ENCODE assay signal across 20 cellular contexts in the genomic region with DNA sequence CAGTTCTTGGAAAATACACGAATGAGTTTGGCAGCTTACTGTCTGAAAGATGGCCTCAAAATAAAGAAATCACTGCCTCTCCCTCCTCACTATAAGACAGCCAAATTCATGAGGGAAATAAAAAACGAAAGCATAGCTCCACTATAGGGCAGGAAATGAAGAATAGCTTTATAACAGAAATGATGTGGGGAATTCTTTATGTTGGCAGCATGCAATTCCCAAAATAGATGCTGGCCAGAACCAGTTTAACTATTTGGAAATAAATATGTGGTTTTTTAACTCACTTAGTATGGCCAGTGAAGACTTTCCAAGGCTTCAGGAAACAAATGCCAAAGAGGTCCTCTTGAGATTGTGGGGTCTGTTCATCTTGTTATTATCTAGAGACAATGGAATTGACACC.
DNase-seq lines count a peak whose midpoint lies in the region; ATAC-seq and TF ChIP-seq lines count a peak whose summit lies in the region.
"Had no signal": no experiment of that assay in that cellular context is flagged by ENCODE, and none has a peak within 500 bp of the region (broad histone marks: within the 10 kb centered on the region; RNA-seq: fewer than 3 reads in every experiment).

No MANE protein-coding gene starts in this region.

- DNase-seq in SK-N-SH: no peak
- DNase-seq in fibroblast of the aortic adventitia (ENCODE audit: low read depth): peak; percentile 65
- DNase-seq in tibial artery: no peak
- no peak for DNase-seq in Peyer's patch
- no peak for DNase-seq in NCI-H510A (lab: John Stamatoyannopoulos, UW)
- DNase-seq: Caco-2; CD4-positive, CD25-positive, alpha-beta regulatory T cell; CD8-positive, alpha-beta T cell; DMS153; DND-41; EL; GDM1; GM23248; H7; HCEC 1CT had no signal

- ATAC-seq in SK-N-SH treated with all-trans-retinoic acid at 6 μM for 48 hours: no peak
- ATAC-seq: CD8-positive, alpha-beta T cell; GM12878 had no signal

- no peak overlapping the region for H3K4me3 ChIP-seq in SK-N-SH (ENCODE audit: low read depth in 2 of 2, low read length in 1 of 2)
- no peak overlapping the region for H3K4me3 ChIP-seq in fibroblast of the aortic adventitia (ENCODE audit: low read depth, low read length)
- H3K4me3 ChIP-seq in tibial artery: no peak overlapping the region
- no peak overlapping the region for H3K4me3 ChIP-seq in Peyer's patch
- H3K4me3 ChIP-seq: BLaER1, GM12878, GM23248 had no signal

- peak overlapping the region; percentile 47; the same call in 1 of the 2 replicates for H2AFZ ChIP-seq in SK-N-SH (ENCODE audit: low read depth)
- H2AFZ ChIP-seq: GM23248 had no signal

- H3K9me3 ChIP-seq in SK-N-SH: no peaks in the 10 kb centered on the region
- H3K9me3 ChIP-seq in tibial artery: no peaks in the 10 kb centered on the region
- no peaks in the 10 kb centered on the region for H3K9me3 ChIP-seq in Peyer's patch
- H3K9me3 ChIP-seq: BLaER1, Caco-2 had no signal

- no peak for TF ChIP-seq CTCF in SK-N-SH (IDR thresholded peaks at IDR 0.05)
- TF ChIP-seq CTCF in fibroblast of the aortic adventitia (IDR thresholded peaks at IDR 0.05; ENCODE audit: insufficient read depth, low read length): no peak
- TF ChIP-seq CTCF in tibial artery (IDR thresholded peaks at IDR 0.05): no peak
- no peak for TF ChIP-seq CTCF in Peyer's patch (IDR thresholded peaks at IDR 0.05)

- TF ChIP-seq POLR2A in Peyer's patch (IDR thresholded peaks at IDR 0.05): no peak

- no peaks in the 10 kb centered on the region for H4K20me1 ChIP-seq in SK-N-SH (ENCODE audit: insufficient read depth)
- H4K20me1 ChIP-seq: BLaER1 had no signal

- H3K27ac ChIP-seq in SK-N-SH (ENCODE audit: low read depth in 2 of 2, low read length in 1 of 2) (no peak overlapping the region), tibial artery (peak overlapping the region; percentile 41 to 42), Peyer's patch (no peak overlapping the region)
- H3K27ac ChIP-seq: 22Rv1, BLaER1, C4-2B, GM23248 had no signal

- no peaks in the 10 kb centered on the region for H3K27me3 ChIP-seq in SK-N-SH (ENCODE audit: insufficient read depth)
- H3K27me3 ChIP-seq in tibial artery: no peaks in the 10 kb centered on the region
- H3K27me3 ChIP-seq in Peyer's patch: no peaks in the 10 kb centered on the region
- H3K27me3 ChIP-seq: BLaER1 had no signal

- H3K9ac ChIP-seq in SK-N-SH: no peak overlapping the region
- H3K9ac ChIP-seq: BLaER1, GM23248 had no signal

- TF ChIP-seq RAD21 in SK-N-SH (IDR thresholded peaks at IDR 0.05; ENCODE audit: low read length): no peak

- H3K9me2 ChIP-seq in SK-N-SH: no peaks in the 10 kb centered on the region

- H3F3A ChIP-seq in SK-N-SH (replicated peaks; ENCODE audit: insufficient read depth): no peaks in the 10 kb centered on the region

- H3K36me3 ChIP-seq in SK-N-SH (replicated peaks in 1 of 2; ENCODE audit: control insufficient read depth in 1 of 2, insufficient read depth in 2 of 2, low read length in 1 of 2): no peaks in the 10 kb centered on the region
- H3K36me3 ChIP-seq in tibial artery: no peaks in the 10 kb centered on the region
- no peaks in the 10 kb centered on the region for H3K36me3 ChIP-seq in Peyer's patch
- H3K36me3 ChIP-seq: BLaER1 had no signal

- intact Hi-C loops in tibial artery (cut with DNase I; ENCODE audit: low total_unique reads): no loop called here

- 26% methylated on average over 2 of the region's 2 CpGs for WGBS in SK-N-SH (ENCODE audit: low lambda C conversion rate)

- no peak overlapping the region for H3K4me2 ChIP-seq in SK-N-SH
- H3K4me2 ChIP-seq: BLaER1 had no signal

- no peak for TF ChIP-seq EP300 in SK-N-SH (IDR thresholded peaks at IDR 0.05; ENCODE audit: borderline replicate concordance in 1 of 2, low read depth in 1 of 2, low read length in 1 of 2)

- H3K79me2 ChIP-seq in SK-N-SH (ENCODE audit: insufficient read depth): no peaks in the 10 kb centered on the region

- POLR2A ChIA-PET in SK-N-SH (lab: Yijun Ruan, JAX): no interaction called here

- CTCF ChIA-PET in SK-N-SH (lab: Yijun Ruan, JAX): no interaction called here

- H3K4me1 ChIP-seq in SK-N-SH (ENCODE audit: control insufficient read depth in 1 of 2, insufficient read depth in 2 of 2, low read depth in 1 of 2, low read length in 1 of 2) (peaks cover 0 to 8% of the 10 kb centered on the region in 2 experiments; a peak in 2 of 4 replicates), tibial artery (peaks cover 0 to 54% (median 5%) of the 10 kb centered on the region in 4 donors), Peyer's patch (no peaks in the 10 kb centered on the region)
- H3K4me1 ChIP-seq: BLaER1, Caco-2 had no signal

TF ChIP-seq in SK-N-SH, 30 proteins besides CTCF, POLR2A, EP300 and RAD21:
- TF ChIP-seq MEF2A (IDR thresholded peaks at IDR 0.05; ENCODE audit: borderline replicate concordance, low read depth) (0 out of 2 replicates have a peak, but pooled peaks have one; percentile 22), RCOR1 (IDR thresholded peaks at IDR 0.05; ENCODE audit: low read length) (no peak)

TF ChIP-seq in SK-N-SH treated with all-trans-retinoic acid at 6 μM for 48 hours, 23 proteins besides CTCF, POLR2A, EP300 and RAD21:
- TF ChIP-seq RARB (CRISPR knock-in tag; IDR thresholded peaks at IDR 0.05): no peak
- no peak for TF ChIP-seq PPARA (CRISPR knock-in tag; IDR thresholded peaks at IDR 0.05; ENCODE audit: borderline replicate concordance)
- no peak for TF ChIP-seq TOX (CRISPR knock-in tag; IDR thresholded peaks at IDR 0.05; ENCODE audit: borderline replicate concordance)
- TF ChIP-seq, protein P1, sequence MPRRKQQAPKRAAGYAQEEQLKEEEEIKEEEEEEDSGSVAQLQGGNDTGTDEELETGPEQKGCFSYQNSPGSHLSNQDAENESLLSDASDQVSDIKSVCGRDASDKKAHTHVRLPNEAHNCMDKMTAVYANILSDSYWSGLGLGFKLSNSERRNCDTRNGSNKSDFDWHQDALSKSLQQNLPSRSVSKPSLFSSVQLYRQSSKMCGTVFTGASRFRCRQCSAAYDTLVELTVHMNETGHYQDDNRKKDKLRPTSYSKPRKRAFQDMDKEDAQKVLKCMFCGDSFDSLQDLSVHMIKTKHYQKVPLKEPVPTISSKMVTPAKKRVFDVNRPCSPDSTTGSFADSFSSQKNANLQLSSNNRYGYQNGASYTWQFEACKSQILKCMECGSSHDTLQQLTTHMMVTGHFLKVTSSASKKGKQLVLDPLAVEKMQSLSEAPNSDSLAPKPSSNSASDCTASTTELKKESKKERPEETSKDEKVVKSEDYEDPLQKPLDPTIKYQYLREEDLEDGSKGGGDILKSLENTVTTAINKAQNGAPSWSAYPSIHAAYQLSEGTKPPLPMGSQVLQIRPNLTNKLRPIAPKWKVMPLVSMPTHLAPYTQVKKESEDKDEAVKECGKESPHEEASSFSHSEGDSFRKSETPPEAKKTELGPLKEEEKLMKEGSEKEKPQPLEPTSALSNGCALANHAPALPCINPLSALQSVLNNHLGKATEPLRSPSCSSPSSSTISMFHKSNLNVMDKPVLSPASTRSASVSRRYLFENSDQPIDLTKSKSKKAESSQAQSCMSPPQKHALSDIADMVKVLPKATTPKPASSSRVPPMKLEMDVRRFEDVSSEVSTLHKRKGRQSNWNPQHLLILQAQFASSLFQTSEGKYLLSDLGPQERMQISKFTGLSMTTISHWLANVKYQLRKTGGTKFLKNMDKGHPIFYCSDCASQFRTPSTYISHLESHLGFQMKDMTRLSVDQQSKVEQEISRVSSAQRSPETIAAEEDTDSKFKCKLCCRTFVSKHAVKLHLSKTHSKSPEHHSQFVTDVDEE (CRISPR knock-in tag; IDR thresholded peaks at IDR 0.05): no peak
- TF ChIP-seq OSR1 (CRISPR knock-in tag; IDR thresholded peaks at IDR 0.05): no peak
- TF ChIP-seq, protein P2, sequence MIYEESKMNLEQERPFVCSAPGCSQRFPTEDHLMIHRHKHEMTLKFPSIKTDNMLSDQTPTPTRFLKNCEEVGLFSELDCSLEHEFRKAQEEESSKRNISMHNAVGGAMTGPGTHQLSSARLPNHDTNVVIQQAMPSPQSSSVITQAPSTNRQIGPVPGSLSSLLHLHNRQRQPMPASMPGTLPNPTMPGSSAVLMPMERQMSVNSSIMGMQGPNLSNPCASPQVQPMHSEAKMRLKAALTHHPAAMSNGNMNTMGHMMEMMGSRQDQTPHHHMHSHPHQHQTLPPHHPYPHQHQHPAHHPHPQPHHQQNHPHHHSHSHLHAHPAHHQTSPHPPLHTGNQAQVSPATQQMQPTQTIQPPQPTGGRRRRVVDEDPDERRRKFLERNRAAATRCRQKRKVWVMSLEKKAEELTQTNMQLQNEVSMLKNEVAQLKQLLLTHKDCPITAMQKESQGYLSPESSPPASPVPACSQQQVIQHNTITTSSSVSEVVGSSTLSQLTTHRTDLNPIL (CRISPR knock-in tag; IDR thresholded peaks at IDR 0.05; ENCODE audit: low read depth): no peak
- TF ChIP-seq CSDC2 (CRISPR knock-in tag; IDR thresholded peaks at IDR 0.05): no peak
- no peak for TF ChIP-seq ESRRG (CRISPR knock-in tag; IDR thresholded peaks at IDR 0.05)
- TF ChIP-seq ARNTL (CRISPR knock-in tag; IDR thresholded peaks at IDR 0.05; ENCODE audit: borderline replicate concordance, low read depth): no peak
- TF ChIP-seq ZNF70 (CRISPR knock-in tag; IDR thresholded peaks at IDR 0.05): no peak
- no peak for TF ChIP-seq GLIS3 (CRISPR knock-in tag; IDR thresholded peaks at IDR 0.05)
- TF ChIP-seq ZC3H10 (CRISPR knock-in tag; IDR thresholded peaks at IDR 0.05): no peak
- TF ChIP-seq, protein P3, sequence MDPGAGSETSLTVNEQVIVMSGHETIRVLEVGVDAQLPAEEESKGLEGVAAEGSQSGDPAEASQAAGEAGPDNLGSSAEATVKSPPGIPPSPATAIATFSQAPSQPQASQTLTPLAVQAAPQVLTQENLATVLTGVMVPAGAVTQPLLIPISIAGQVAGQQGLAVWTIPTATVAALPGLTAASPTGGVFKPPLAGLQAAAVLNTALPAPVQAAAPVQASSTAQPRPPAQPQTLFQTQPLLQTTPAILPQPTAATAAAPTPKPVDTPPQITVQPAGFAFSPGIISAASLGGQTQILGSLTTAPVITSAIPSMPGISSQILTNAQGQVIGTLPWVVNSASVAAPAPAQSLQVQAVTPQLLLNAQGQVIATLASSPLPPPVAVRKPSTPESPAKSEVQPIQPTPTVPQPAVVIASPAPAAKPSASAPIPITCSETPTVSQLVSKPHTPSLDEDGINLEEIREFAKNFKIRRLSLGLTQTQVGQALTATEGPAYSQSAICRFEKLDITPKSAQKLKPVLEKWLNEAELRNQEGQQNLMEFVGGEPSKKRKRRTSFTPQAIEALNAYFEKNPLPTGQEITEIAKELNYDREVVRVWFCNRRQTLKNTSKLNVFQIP (CRISPR knock-in tag; IDR thresholded peaks at IDR 0.05; ENCODE audit: borderline replicate concordance, low read depth): no peak
TF ChIP-seq in SK-N-SH treated with all-trans-retinoic acid at 6 μM for 48 hours: peak in this region for 0.

Comparison
In these comparisons a context has a peak if more than half of its experiments do, and no peak if none do; other contexts are left out.
1. H3K27ac ChIP-seq: peak in tibial artery (2 of 2); none in SK-N-SH (0 of 2) and Peyer's patch (0 of 4).